In the genomic region with DNA sequence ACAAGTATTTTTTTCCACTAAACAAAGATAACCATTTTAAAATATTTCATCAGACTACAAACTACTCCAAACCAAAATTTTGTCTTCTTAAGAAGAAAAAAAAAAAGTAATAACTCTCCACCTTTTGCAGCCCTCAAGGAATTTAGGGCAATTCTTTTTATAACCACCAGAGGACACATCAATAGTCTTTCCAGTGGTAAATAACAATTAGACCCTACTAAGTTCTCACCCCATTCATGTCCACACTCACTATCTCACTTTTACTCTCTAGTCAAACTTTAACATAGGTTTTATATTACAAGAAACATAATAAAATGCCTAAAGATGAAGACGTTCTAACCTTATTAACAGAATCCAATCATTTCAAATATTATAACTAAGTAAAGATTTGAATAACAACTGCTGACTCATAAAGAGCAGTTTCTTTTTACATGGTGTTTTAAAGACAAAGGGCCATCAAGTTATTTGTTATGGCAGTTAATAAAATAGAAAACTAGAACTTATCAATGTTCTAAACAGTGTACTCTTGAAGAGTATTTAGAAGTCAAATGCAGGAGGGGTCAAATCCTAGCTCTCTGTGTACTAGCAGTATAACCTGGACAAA, we compare ENCODE assay signal across 12 cellular contexts. TPM values are rescaled to one million over a fixed set of nuclear protein-coding genes. Genes with fewer than 3 reads are reported as not detected.
DNase-seq lines count a peak whose midpoint lies in the region; ATAC-seq and TF ChIP-seq lines count a peak whose summit lies in the region.
"Had no signal": no experiment of that assay in that cellular context is flagged by ENCODE, and none has a peak within 500 bp of the region (broad histone marks: within the 10 kb centered on the region; RNA-seq: fewer than 3 reads in every experiment).

No MANE protein-coding gene starts in this region.

- peaks cover 30% of the 10 kb centered on the region for H3K27me3 Mint-ChIP-seq in chondrocyte (ENCODE audit: low read depth)

- 42% methylated on average over 1 of the region's 1 CpG for WGBS in esophagus muscularis mucosa

- H3K9me3 ChIP-seq in left lung (no peaks in the 10 kb centered on the region), esophagus muscularis mucosa (no peaks in the 10 kb centered on the region)
- H3K9me3 ChIP-seq: uterus had no signal

- no peaks in the 10 kb centered on the region for H3K36me3 Mint-ChIP-seq in chondrocyte (ENCODE audit: low read depth)

- no peak overlapping the region for H3K27ac ChIP-seq in C4-2B
- no peak overlapping the region for H3K27ac ChIP-seq in left lung
- no peak overlapping the region for H3K27ac ChIP-seq in esophagus muscularis mucosa (replicated peaks in 1 of 4)
- H3K27ac ChIP-seq: uterus had no signal

- intact Hi-C loops in left lung (cut with DNase I), result no loop called here
- intact Hi-C loops in esophagus muscularis mucosa (cut with DNase I), result no loop called here

- H3K4me3 ChIP-seq in left lung (no peak overlapping the region), esophagus muscularis mucosa (no peak overlapping the region)
- H3K4me3 ChIP-seq: uterus had no signal

- no peaks in the 10 kb centered on the region for H3K4me1 Mint-ChIP-seq in chondrocyte (ENCODE audit: low read depth)
- H3K4me1 Mint-ChIP-seq: activated CD4-positive, alpha-beta T cell treated with anti-CD3 and anti-CD28 coated beads, Interleukin-2, amount 10 ng/mL, durations not matched to agents 24 days and 14 days had no signal

- no peaks in the 10 kb centered on the region for H3K27me3 ChIP-seq in left lung
- H3K27me3 ChIP-seq in esophagus muscularis mucosa, result no peaks in the 10 kb centered on the region
- H3K27me3 ChIP-seq: uterus had no signal

- no peak for TF ChIP-seq POLR2A in esophagus muscularis mucosa (IDR thresholded peaks at IDR 0.05; ENCODE audit: low read depth)

- DNase-seq in chondrocyte (ENCODE audit: low spot score) (no peak), 8988T (no peak), SKM-1 treated with dmso at 0.1 percent for 144 hours (lab: John Stamatoyannopoulos, UW; ENCODE audit: unreplicated experiment) (no peak), left lung (no peak), esophagus muscularis mucosa (ENCODE audit: extremely low spot score) (no peak)
- DNase-seq: activated CD4-positive, alpha-beta T cell treated with anti-CD3 and anti-CD28 coated beads, Interleukin-2, amount 10 ng/mL, durations not matched to agents 24 days and 14 days; central memory CD4-positive, alpha-beta T cell; NCI-H526; uterus had no signal

- H3K4me1 ChIP-seq in left lung (no peaks in the 10 kb centered on the region), esophagus muscularis mucosa (no peaks in the 10 kb centered on the region)
- H3K4me1 ChIP-seq: uterus had no signal

- H3K36me3 ChIP-seq in left lung (no peaks in the 10 kb centered on the region), esophagus muscularis mucosa (no peaks in the 10 kb centered on the region)
- H3K36me3 ChIP-seq: uterus had no signal

- no peak overlapping the region for H3K27ac Mint-ChIP-seq in chondrocyte (ENCODE audit: unreplicated experiment)
- H3K27ac Mint-ChIP-seq: activated CD4-positive, alpha-beta T cell treated with anti-CD3 and anti-CD28 coated beads, Interleukin-2, amount 10 ng/mL, durations not matched to agents 24 days and 14 days had no signal

- TF ChIP-seq EP300 in esophagus muscularis mucosa (IDR thresholded peaks at IDR 0.05), result no peak

- ATAC-seq in GM19468 (IDR thresholded peaks at IDR 0.05; ENCODE audit: extremely low read depth, unreplicated experiment), result peak; percentile 33
- ATAC-seq in HG03342 (IDR thresholded peaks at IDR 0.05; ENCODE audit: unreplicated experiment), result peak; percentile 79
- ATAC-seq in left lung, result no peak

- H3K4me3 Mint-ChIP-seq in chondrocyte (ENCODE audit: unreplicated experiment), result no peak overlapping the region
- H3K4me3 Mint-ChIP-seq: activated CD4-positive, alpha-beta T cell treated with anti-CD3 and anti-CD28 coated beads, Interleukin-2, amount 10 ng/mL, durations not matched to agents 24 days and 14 days had no signal

- peak; percentile 61 for TF ChIP-seq CTCF in C4-2B (conservative IDR thresholded peaks at IDR 0.05)
- TF ChIP-seq CTCF in chondrocyte (IDR thresholded peaks at IDR 0.05), result peak; percentile 45
- no peak for TF ChIP-seq CTCF in left lung (IDR thresholded peaks at IDR 0.05)
- no peak for TF ChIP-seq CTCF in esophagus muscularis mucosa (IDR thresholded peaks at IDR 0.05)

- no peaks in the 10 kb centered on the region for H3K9me3 Mint-ChIP-seq in chondrocyte (ENCODE audit: low read depth)
- H3K9me3 Mint-ChIP-seq: activated CD4-positive, alpha-beta T cell treated with anti-CD3 and anti-CD28 coated beads, Interleukin-2, amount 10 ng/mL, durations not matched to agents 24 days and 14 days had no signal

RNA-seq across cellular contexts. Expression of gene CCDC39, which starts 33.0 kb away (rescaled TPM):
- total RNA-seq in chondrocyte (not detected in 3 replicates), left lung (under 1 TPM in 1 of 2 donors, not detected in 1; 0.63 TPM), esophagus muscularis mucosa (under 1 TPM in 2 of 4 donors, not detected in 2; under 0.01 to 0.17 TPM)
- total RNA-seq: activated CD4-positive, alpha-beta T cell treated with anti-CD3 and anti-CD28 coated beads, Interleukin-2, amount 10 ng/mL, durations not matched to agents 24 days and 14 days had no signal

RNA-seq across cellular contexts. Expression of gene TTC14, which starts 44.3 kb away (rescaled TPM):
- total RNA-seq in chondrocyte, result 36.9 to 51.9 TPM (median 37.7 TPM) in 3 replicates
- 10 to 100 TPM; 39.5 to 44.4 TPM for total RNA-seq in left lung
- 10 to 100 TPM; 19.7 to 50.8 (median 40.1) TPM for total RNA-seq in esophagus muscularis mucosa

Comparison
In these comparisons a context has a peak if more than half of its experiments do, and no peak if none do; other contexts are left out.
1. CTCF ChIP-seq: peak in C4-2B (single experiment) and chondrocyte (single experiment); none in left lung (0 of 2) and esophagus muscularis mucosa (0 of 3).